ENCODE assay signal across 9 cellular contexts in genomic region chr5:171451421-171451820, GRCh38. TPM values are rescaled to one million over a fixed set of nuclear protein-coding genes. Genes with fewer than 3 reads are reported as not detected.
DNase-seq lines count a peak whose midpoint lies in the region; FAIRE-seq and TF ChIP-seq lines count a peak whose summit lies in the region.
"Had no signal": no experiment of that assay in that cellular context is flagged by ENCODE, and none has a peak within 500 bp of the region (broad histone marks: within the 10 kb centered on the region; RNA-seq: fewer than 3 reads in every experiment).

No MANE protein-coding gene starts in this region.

- H2BK120ac ChIP-seq in mesenchymal stem cell (ENCODE audit: low read depth, low read length) = peak overlapping the region; percentile 69

- H3K27me3 ChIP-seq in HUES64 (ENCODE audit: insufficient read depth, low read length) (no peaks in the 10 kb centered on the region; the same call in 1 of the 2 replicates), mesenchymal stem cell (ENCODE audit: control insufficient read depth in 1 of 2, insufficient read depth in 1 of 2, low read length in 2 of 2) (peaks cover 0 to 20% of the 10 kb centered on the region in 2 experiments), stomach (peaks cover 0 to 23% (median 6%) of the 10 kb centered on the region in 3 donors)

- H3K23ac ChIP-seq in mesenchymal stem cell (ENCODE audit: low read length in 2 of 2) = peak overlapping the region in 1 of 2 experiments; percentile 16

- H3K4me1 Mint-ChIP-seq in MCF 10A (ENCODE audit: insufficient read depth, unreplicated experiment) = no peaks in the 10 kb centered on the region

- no peak for TF ChIP-seq CTCF in MCF 10A (IDR thresholded peaks at IDR 0.05; ENCODE audit: unreplicated experiment)
- TF ChIP-seq CTCF in stomach (IDR thresholded peaks at IDR 0.05) = no peak

- H3K36me3 ChIP-seq in HUES64 (ENCODE audit: insufficient read depth, low read length) (no peaks in the 10 kb centered on the region), mesenchymal stem cell (ENCODE audit: control insufficient read depth in 1 of 2, insufficient read depth in 2 of 2, low read depth in 1 of 2, low read length in 2 of 2) (no peaks in the 10 kb centered on the region), stomach (no peaks in the 10 kb centered on the region)

- WGBS in HUES64 = 74% methylated on average over 17 of the region's 17 CpGs
- 87% methylated on average over 17 of the region's 17 CpGs for WGBS in mesenchymal stem cell
- 80 to 93% (median 85%) methylated on average over 13 to 17 of the region's 17 CpGs for WGBS in stomach, 5 donors

- H3K27me3 Mint-ChIP-seq in MCF 10A (ENCODE audit: insufficient read depth, unreplicated experiment) = no peaks in the 10 kb centered on the region

- peak overlapping the region; percentile 87 for H2BK15ac ChIP-seq in mesenchymal stem cell (ENCODE audit: low read depth, poor library complexity, severe bottlenecking)

- peak overlapping the region in 1 of 2 experiments; percentile 33 for H3K4ac ChIP-seq in mesenchymal stem cell (ENCODE audit: low read depth in 1 of 2, low read length in 2 of 2)

- POLR2A ChIA-PET in MCF 10A (lab: Yijun Ruan, JAX) = no interaction called here

- peak overlapping the region; percentile 84 for H4K8ac ChIP-seq in mesenchymal stem cell (ENCODE audit: low read length)

- H3K4me1 ChIP-seq in HUES64 (ENCODE audit: insufficient read depth, low read length) (peaks cover 7% of the 10 kb centered on the region; the same call in 1 of the 2 replicates), mesenchymal stem cell (ENCODE audit: control insufficient read depth, insufficient read depth, low read depth, low read length) (peaks cover 15% of the 10 kb centered on the region), stomach (peaks cover 7 to 17% (median 11%) of the 10 kb centered on the region in 4 donors)

- H3K4me3 Mint-ChIP-seq in MCF 10A (ENCODE audit: unreplicated experiment) = peak overlapping the region; percentile 66

- no peak for FAIRE-seq in H54 (lab: Jason Lieb, UNC)

- no peak overlapping the region for H2AK5ac ChIP-seq in mesenchymal stem cell (ENCODE audit: low read length, severe bottlenecking)

- DNase-seq in MCF 10A (ENCODE audit: unreplicated experiment) (no peak), mesenchymal stem cell (no peak), stomach (no peak), H54 (ENCODE audit: insufficient read length, low spot score) (no peak), NCI-H2081 (lab: John Stamatoyannopoulos, UW) (no peak), NOMO-1 (lab: John Stamatoyannopoulos, UW; ENCODE audit: unreplicated experiment in 2 of 2) (no peak)
- DNase-seq: DND-41, NCI-H446 treated with DMSO at 0.1 percent for 48 hours had no signal

- H3K4me3 ChIP-seq in HUES64 (ENCODE audit: low read length) (0 out of 2 replicates have a peak overlapping the region, but pooled peaks have one; percentile 2), mesenchymal stem cell (ENCODE audit: insufficient read depth in 1 of 2, low read depth in 1 of 2, low read length in 2 of 2) (peak overlapping the region in 1 of 2 experiments; percentile 23), stomach (peak overlapping the region in 3 of 4 donors; percentile 46 to 57 (median 48))

- no peaks in the 10 kb centered on the region for H3K9me3 Mint-ChIP-seq in MCF 10A (ENCODE audit: unreplicated experiment)

- peak overlapping the region in 1 of 2 experiments; percentile 70 for H3K18ac ChIP-seq in mesenchymal stem cell (ENCODE audit: low read depth in 1 of 2, low read length in 2 of 2)

- no peak overlapping the region for H2BK5ac ChIP-seq in mesenchymal stem cell (ENCODE audit: low read depth, low read length, poor library complexity, severe bottlenecking)

- H3K9me3 ChIP-seq in HUES64 (ENCODE audit: insufficient read depth, low read depth, low read length) (no peaks in the 10 kb centered on the region), mesenchymal stem cell (ENCODE audit: control insufficient read depth, low read length) (no peaks in the 10 kb centered on the region), stomach (no peaks in the 10 kb centered on the region)

- TF ChIP-seq EP300 in stomach (IDR thresholded peaks at IDR 0.05) = no peak

- H3K9ac ChIP-seq in HUES64 (ENCODE audit: low read depth, low read length) (peak overlapping the region; percentile 22; the same call in 1 of the 2 replicates), mesenchymal stem cell (ENCODE audit: low read length) (peak overlapping the region; percentile 56)

- no peak overlapping the region for H4K91ac ChIP-seq in mesenchymal stem cell (ENCODE audit: low read length)

- CTCF ChIA-PET in MCF 10A (lab: Yijun Ruan, JAX) = interaction anchor here (1.1 kb wide), 1 partner anchor 33 kb away, joined by 6 read pairs; no protein-coding TSS in a partner anchor

- H3K4me2 ChIP-seq in mesenchymal stem cell (ENCODE audit: low read length, poor library complexity, severe bottlenecking) = peak overlapping the region; percentile 65

- no peaks in the 10 kb centered on the region for H3K36me3 Mint-ChIP-seq in MCF 10A (ENCODE audit: insufficient read depth, unreplicated experiment)

- intact Hi-C loops in MCF 10A (cut with micrococcal nuclease) = no loop called here
- intact Hi-C loops in stomach (cut with DNase I; ENCODE audit: low total_unique reads) = no loop called here

- no peak overlapping the region for H3K27ac Mint-ChIP-seq in MCF 10A (ENCODE audit: low read depth, unreplicated experiment)

- H3K14ac ChIP-seq in mesenchymal stem cell (ENCODE audit: low read length in 2 of 2) = peak overlapping the region in 1 of 2 experiments; percentile 20

- no peak for TF ChIP-seq POLR2A in stomach (IDR thresholded peaks at IDR 0.05)
- TF ChIP-seq POLR2A in H54 (IDR thresholded peaks at IDR 0.05; ENCODE audit: low read depth, low read length) = no peak

- H3K79me1 ChIP-seq in mesenchymal stem cell (replicated peaks; ENCODE audit: low read length, poor library complexity, severe bottlenecking) = no peaks in the 10 kb centered on the region

- BruUV-seq in MCF 10A (replicated peaks; lab: Mats Ljungman, UMichigan) = no TSS peak

- H2BK12ac ChIP-seq in mesenchymal stem cell (ENCODE audit: low read length in 2 of 2) = peak overlapping the region in 1 of 2 experiments; percentile 48

- H2AFZ ChIP-seq in mesenchymal stem cell (ENCODE audit: low read depth, low read length) = no peak overlapping the region

- no peak overlapping the region for H3K27ac ChIP-seq in HUES64 (ENCODE audit: low read depth, low read length)
- H3K27ac ChIP-seq in mesenchymal stem cell (ENCODE audit: low read length, poor library complexity, severe bottlenecking) = no peak overlapping the region
- peak overlapping the region in 4 of 5 donors; percentile 57 to 87 (median 79) for H3K27ac ChIP-seq in stomach

RNA-seq across cellular contexts. Expression of gene FGF18, which starts 32.0 kb away (rescaled TPM):
- polyA plus RNA-seq in HUES64 (2013, experiment 1 of 2) = 1.5 TPM
- 2.9 TPM for polyA plus RNA-seq in HUES64 (2013, experiment 2 of 2)
- total RNA-seq in MCF 10A (2022) (not detected in 2 replicates), stomach (1 to 10 TPM in 1 of 5 donors, under 1 TPM in 1, not detected in 3; 0.37 to 7.1 TPM)
- polyA plus RNA-seq in mesenchymal stem cell (2013, experiment 1 of 2) = 0.12 TPM
- 0.04 TPM for polyA plus RNA-seq in mesenchymal stem cell (2013, experiment 2 of 2)
- under 1 TPM; 0.37 to 0.68 (median 0.46) TPM for polyA plus RNA-seq in stomach

Comparison
In these comparisons a context has a peak if more than half of its experiments do, and no peak if none do; other contexts are left out.
1. H3K27ac ChIP-seq: peak in stomach (4 of 5); none in HUES64 (single experiment) and mesenchymal stem cell (single experiment).